Comparison of ENCODE assay signal across 8 cellular contexts in genomic region chr4:110106946-110107325, GRCh38.
DNase-seq lines count a peak whose midpoint lies in the region; ATAC-seq, FAIRE-seq and TF ChIP-seq lines count a peak whose summit lies in the region.

No MANE protein-coding gene starts in this region.

- H3F3A ChIP-seq in PC-9 (ENCODE audit: insufficient read depth, low read depth), result peaks cover 16% of the 10 kb centered on the region; the same call in 1 of the 2 replicates

- CTCF ChIA-PET in HEK293 (lab: Yijun Ruan, JAX) (no interaction called here), PC-9 (lab: Charles Lee) (no interaction called here)

- no peaks in the 10 kb centered on the region for H3K27me3 ChIP-seq in PC-9 (ENCODE audit: insufficient read depth, low read depth)

- H3K79me2 ChIP-seq in PC-9 (ENCODE audit: low read depth), result peaks cover 9% of the 10 kb centered on the region; the same call in 1 of the 2 replicates

- H3K36me3 ChIP-seq in HEK293 (ENCODE audit: control insufficient read depth in 2 of 2, insufficient read depth in 1 of 2, low read length in 2 of 2) (peaks cover 0 to 4% of the 10 kb centered on the region in 2 experiments; a peak in 1 of 3 replicates), PC-9 (ENCODE audit: low read depth) (no peaks in the 10 kb centered on the region)

- H3K4me1 ChIP-seq in HEK293 (ENCODE audit: control insufficient read depth, insufficient read depth, low read length) (peaks cover 8% of the 10 kb centered on the region), PC-9 (replicated peaks; ENCODE audit: insufficient read depth) (peaks cover 29% of the 10 kb centered on the region)

- no peak for TF ChIP-seq CTCF in HEK293 (tag by site-specific recombination; IDR thresholded peaks at IDR 0.05)
- TF ChIP-seq CTCF in PC-9 (conservative IDR thresholded peaks at IDR 0.05), result no peak
- no peak for TF ChIP-seq CTCF in coronary artery (IDR thresholded peaks at IDR 0.05)
- TF ChIP-seq CTCF in omental fat pad (IDR thresholded peaks at IDR 0.05), result no peak

- H3K27ac ChIP-seq in HEK293 (ENCODE audit: extremely low read depth, low read depth, low read length) (no peak overlapping the region), PC-9 (peak overlapping the region; percentile 93), coronary artery (no peak overlapping the region)

- TF ChIP-seq POLR2A in GM12891 (IDR thresholded peaks at IDR 0.05; ENCODE audit: low read depth, low read length), result no peak

- no peaks in the 10 kb centered on the region for H3K9me2 ChIP-seq in PC-9 (ENCODE audit: insufficient read depth)

- H3K9me3 ChIP-seq in HEK293 (ENCODE audit: control insufficient read depth, insufficient read depth, low read depth, low read length) (no peaks in the 10 kb centered on the region), PC-9 (ENCODE audit: insufficient read depth, low read depth) (no peaks in the 10 kb centered on the region)

- DNase-seq in GM12891 (ENCODE audit: insufficient read length, low spot score) (no peak), PC-9 (peak in 1 of 2 experiments; percentile 61), coronary artery (ENCODE audit: low spot score) (no peak), omental fat pad (ENCODE audit: low spot score) (no peak)
- no peak for DNase-seq in NK-92 treated with Interleukin-12 subunit alpha and Interleukin-12 subunit beta, amount 100 ng/mL, for 24 hours (lab: John Stamatoyannopoulos, UW)
- no peak for DNase-seq in activated CD4-positive, alpha-beta T cell treated with anti-CD3 and anti-CD28 coated beads, Interleukin-2, amount 50 U/mL, for 1 hour

- intact Hi-C loops in PC-9 (cut with micrococcal nuclease; ENCODE audit: unreplicated experiment), result no loop called here

- FAIRE-seq in GM12891 (lab: Jason Lieb, UNC), result peak; percentile 87
- FAIRE-seq in islet of Langerhans (lab: Jason Lieb, UNC), result peak; percentile 93

- no peak overlapping the region for H2AFZ ChIP-seq in PC-9

- H3K4me3 ChIP-seq in HEK293 (ENCODE audit: low read depth, low read length) (no peak overlapping the region), PC-9 (no peak overlapping the region), coronary artery (no peak overlapping the region)

- no peaks in the 10 kb centered on the region for H4K20me1 ChIP-seq in PC-9 (ENCODE audit: insufficient read depth)

- H3K4me2 ChIP-seq in PC-9, result peak overlapping the region; percentile 77

- ATAC-seq in omental fat pad (ENCODE audit: low FRiP score), result no peak

- no TSS peak for BruUV-seq in PC-9 (replicated peaks; lab: Mats Ljungman, UMichigan)

- POLR2A ChIA-PET in HEK293 (lab: Yijun Ruan, JAX) (no interaction called here), PC-9 (lab: Charles Lee; ENCODE audit: unreplicated experiment) (no interaction called here)

TF ChIP-seq in GM12891, 5 proteins besides CTCF, POLR2A, EP300 and RAD21:
- TF ChIP-seq POU2F2 (IDR thresholded peaks at IDR 0.05; ENCODE audit: low read depth, low read length) (no peak), TAF1 (IDR thresholded peaks at IDR 0.05; ENCODE audit: low read depth, low read length) (no peak), PAX5 (IDR thresholded peaks at IDR 0.05; ENCODE audit: insufficient read depth, low read length, severe bottlenecking) (no peak), POLR2AphosphoS5 (IDR thresholded peaks at IDR 0.05; ENCODE audit: low read depth, low read length) (no peak)

TF ChIP-seq in HEK293, 187 proteins besides CTCF, POLR2A, EP300 and RAD21:
- peak; percentile 55 for TF ChIP-seq PRDM1 (tag by site-specific recombination; IDR thresholded peaks at IDR 0.05)
- TF ChIP-seq ZNF19 (tag by site-specific recombination; IDR thresholded peaks at IDR 0.05; ENCODE audit: low read depth), result no peak
